Comparison of ENCODE assay signal across 8 cellular contexts in genomic region chr5:179285776-179286162, GRCh38. TPM values are rescaled to one million over a fixed set of nuclear protein-coding genes. Genes with fewer than 3 reads are reported as not detected.
A peak's percentile ranks its signal among the peaks of the same experiment; 100 is the strongest.
DNase-seq lines count a peak whose midpoint lies in the region; ATAC-seq and TF ChIP-seq lines count a peak whose summit lies in the region.
"Not testable (repeated sequence)": the region's sequence is repeated elsewhere in the genome, so short reads cannot be mapped to it uniquely, and the experiment has no call there.

No MANE protein-coding gene starts in this region.

- H3K4me3 ChIP-seq in BLaER1 treated with 17β-estradiol and CSF1 and Interleukin-3, amounts not matched to agents 10 nM and 100 nM; heart right ventricle; left lung; subcutaneous abdominal adipose tissue (ENCODE audit: low read depth in 1 of 5, low read length in 5 of 5); aorta (ENCODE audit: low read length in 2 of 2): not testable (repeated sequence)

- WGBS in heart right ventricle, 2 donors, result 83 to 86% methylated on average over 11 of the region's 11 CpGs
- 80 to 83% methylated on average over 11 of the region's 11 CpGs for WGBS in aorta, 2 donors

- peaks cover 21 to 65% (median 59%) of the 10 kb centered on the region in 10 experiments; a peak in 19 of 20 replicates for H3K4me1 ChIP-seq in BLaER1 treated with 17β-estradiol and CSF1 and Interleukin-3, amounts not matched to agents 10 nM and 100 nM
- peaks cover 0 to 43% (median 25%) of the 10 kb centered on the region in 9 donors for H3K4me1 ChIP-seq in heart right ventricle
- not testable (repeated sequence) for H3K4me1 ChIP-seq in left lung; aorta (ENCODE audit: control insufficient read depth in 1 of 2, insufficient read depth in 2 of 2, low read length in 2 of 2)
- peaks cover 16 to 57% (median 47%) of the 10 kb centered on the region in 5 donors for H3K4me1 ChIP-seq in subcutaneous abdominal adipose tissue (ENCODE audit: control insufficient read depth in 5 of 5, insufficient read depth in 5 of 5, low read length in 5 of 5)

- H3K36me3 ChIP-seq in BLaER1 treated with 17β-estradiol and CSF1 and Interleukin-3, amounts not matched to agents 10 nM and 100 nM; heart right ventricle; left lung; subcutaneous abdominal adipose tissue (ENCODE audit: control insufficient read depth in 5 of 5, insufficient read depth in 5 of 5, low read length in 5 of 5); aorta (ENCODE audit: control insufficient read depth in 1 of 2, insufficient read depth in 2 of 2, low read length in 1 of 2): not testable (repeated sequence)

- not testable (repeated sequence) for H3K27me3 ChIP-seq in BLaER1 treated with 17β-estradiol and CSF1 and Interleukin-3, amounts not matched to agents 10 nM and 100 nM; heart right ventricle; left lung; subcutaneous abdominal adipose tissue (ENCODE audit: control insufficient read depth in 5 of 5, insufficient read depth in 4 of 5, low read length in 5 of 5); aorta (ENCODE audit: control insufficient read depth in 1 of 2, insufficient read depth in 2 of 2, low read length in 1 of 2)

- H3K9me3 ChIP-seq in BLaER1 treated with 17β-estradiol and CSF1 and Interleukin-3, amounts not matched to agents 10 nM and 100 nM (replicated peaks in 1 of 11); heart right ventricle; left lung; subcutaneous abdominal adipose tissue (ENCODE audit: control insufficient read depth in 5 of 5, low read length in 5 of 5); aorta (ENCODE audit: control insufficient read depth, low read length): not testable (repeated sequence)

- H3K27me3 Mint-ChIP-seq in chondrocyte (ENCODE audit: low read depth); neural crest cell (ENCODE audit: low read depth): not testable (repeated sequence)

- H3K4me2 ChIP-seq in BLaER1 treated with 17β-estradiol and CSF1 and Interleukin-3, amounts not matched to agents 10 nM and 100 nM, result peak overlapping the region in 9 of 11 experiments; percentile 41 to 90 (median 78); a peak in 16 of 22 replicates

- intact Hi-C loops in heart right ventricle (cut with DNase I); left lung (cut with DNase I); sciatic nerve (cut with DNase I); aorta (cut with DNase I): not testable (repeated sequence)

- H3K4me3 Mint-ChIP-seq in chondrocyte (ENCODE audit: unreplicated experiment); neural crest cell: not testable (repeated sequence)

- H4K20me1 ChIP-seq in BLaER1 treated with 17β-estradiol and CSF1 and Interleukin-3, amounts not matched to agents 10 nM and 100 nM, result peaks cover 0 to 30% (median 0%) of the 10 kb centered on the region in 11 experiments; a peak in 7 of 22 replicates

- H3K9ac ChIP-seq in BLaER1 treated with 17β-estradiol and CSF1 and Interleukin-3, amounts not matched to agents 10 nM and 100 nM, result not testable (repeated sequence)
- peak overlapping the region in 1 of 5 donors; percentile 44 for H3K9ac ChIP-seq in subcutaneous abdominal adipose tissue (ENCODE audit: low read length in 5 of 5)

- H3K4me1 Mint-ChIP-seq in chondrocyte (ENCODE audit: low read depth) (peaks cover 16% of the 10 kb centered on the region), neural crest cell (peaks cover 12% of the 10 kb centered on the region)

- H3K27ac ChIP-seq in BLaER1 treated with 17β-estradiol and CSF1 and Interleukin-3, amounts not matched to agents 10 nM and 100 nM; left lung; aorta (ENCODE audit: low read depth in 1 of 2, low read length in 2 of 2): not testable (repeated sequence)
- peak overlapping the region in 7 of 10 donors; percentile 22 to 71 (median 53) for H3K27ac ChIP-seq in heart right ventricle
- H3K27ac ChIP-seq in subcutaneous abdominal adipose tissue (ENCODE audit: low read depth, low read length), result peak overlapping the region; percentile 88

- not testable (repeated sequence) for TF ChIP-seq CTCF in chondrocyte (IDR thresholded peaks at IDR 0.05); heart right ventricle (IDR thresholded peaks at IDR 0.05); left lung (IDR thresholded peaks at IDR 0.05); neural crest cell (conservative IDR thresholded peaks at IDR 0.05)

- not testable (repeated sequence) for ATAC-seq in heart right ventricle; left lung; aorta (ENCODE audit: low FRiP score)
- peak; percentile 9 for ATAC-seq in sciatic nerve

- H3K36me3 Mint-ChIP-seq in chondrocyte (ENCODE audit: low read depth); neural crest cell (ENCODE audit: low read depth): not testable (repeated sequence)

- peak; percentile 37 for DNase-seq in chondrocyte (ENCODE audit: low spot score)
- DNase-seq in heart right ventricle; neural crest cell (ENCODE audit: low read depth, low spot score): not testable (repeated sequence)
- peak; percentile 21 to 35 for DNase-seq in left lung
- peak; percentile 30 for DNase-seq in sciatic nerve (ENCODE audit: low spot score)
- peak; percentile 37 to 41 for DNase-seq in aorta

- H3K9me3 Mint-ChIP-seq in chondrocyte (ENCODE audit: low read depth); neural crest cell: not testable (repeated sequence)

- not testable (repeated sequence) for H3K27ac Mint-ChIP-seq in chondrocyte (ENCODE audit: unreplicated experiment)
- peak overlapping the region; percentile 78 for H3K27ac Mint-ChIP-seq in neural crest cell (ENCODE audit: unreplicated experiment)

RNA-seq across cellular contexts. Expression of gene ADAMTS2, which starts 59.5 kb away (rescaled TPM):
- 17.9 to 93.2 TPM (median 91.2 TPM) in 3 replicates for total RNA-seq in chondrocyte
- total RNA-seq in heart right ventricle, result 10 to 100 TPM in 1 of 10 donors, 1 to 10 TPM in 9; 1.7 to 13.5 (median 3.0) TPM
- polyA plus RNA-seq in heart right ventricle, result 1 to 10 TPM; 5.0 to 7.3 TPM
- total RNA-seq in left lung, result 10 to 100 TPM; 51.6 to 68.2 TPM
- total RNA-seq in neural crest cell, result 1.5 and 1.7 TPM in 2 replicates
- total RNA-seq in sciatic nerve, result 25.3 TPM
- total RNA-seq in aorta, result 10 to 100 TPM; 24.5 to 49.8 TPM
- 10 to 100 TPM in 1 of 2 donors, 1 to 10 TPM in 1; 4.8 to 39.5 TPM for polyA plus RNA-seq in aorta
